Comparison of ENCODE assay signal across 1 cellular context in the genomic region with DNA sequence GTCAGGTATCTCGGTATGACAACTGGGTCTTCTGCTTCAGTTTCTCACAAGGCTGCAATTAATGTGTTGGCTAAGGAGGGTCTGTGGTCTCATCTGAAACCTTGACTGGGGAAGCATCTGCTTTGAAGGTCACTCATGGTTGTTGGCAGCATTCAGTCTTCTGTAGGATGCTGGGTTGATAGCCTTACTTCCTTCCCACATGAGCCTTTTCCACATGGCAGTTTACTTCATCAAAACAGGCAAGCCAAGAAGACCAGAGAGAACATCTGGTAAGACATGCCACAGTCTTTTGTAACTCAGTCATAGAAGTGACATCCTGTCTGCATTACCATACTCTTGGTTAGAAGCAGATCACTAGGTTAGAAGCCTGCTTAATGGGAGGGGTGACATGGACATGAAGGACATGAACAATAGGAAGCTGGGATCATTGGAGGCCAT.
TF ChIP-seq lines count a peak whose summit lies in the region.

No MANE protein-coding gene starts in this region.

TF ChIP-seq in K562, 482 proteins besides CTCF, POLR2A, EP300 and RAD21:
- no peak for TF ChIP-seq JUN (IDR thresholded peaks at IDR 0.05; ENCODE audit: borderline replicate concordance, low read depth, low read length)
- TF ChIP-seq JUN (CRISPR knock-in tag; IDR thresholded peaks at IDR 0.05; ENCODE audit: borderline replicate concordance): no peak
- no peak for TF ChIP-seq BCOR (IDR thresholded peaks at IDR 0.05)
- TF ChIP-seq HCFC1 (IDR thresholded peaks at IDR 0.05; ENCODE audit: low read depth, low read length): no peak
- TF ChIP-seq SAFB2 (IDR thresholded peaks at IDR 0.05; ENCODE audit: borderline replicate concordance, low read depth, low read length, severe bottlenecking): no peak
- no peak for TF ChIP-seq HLTF (IDR thresholded peaks at IDR 0.05)
- TF ChIP-seq SP2 (IDR thresholded peaks at IDR 0.05; ENCODE audit: extremely low read depth, low read depth, low read length, poor library complexity, severe bottlenecking): no peak
- TF ChIP-seq, protein P1, sequence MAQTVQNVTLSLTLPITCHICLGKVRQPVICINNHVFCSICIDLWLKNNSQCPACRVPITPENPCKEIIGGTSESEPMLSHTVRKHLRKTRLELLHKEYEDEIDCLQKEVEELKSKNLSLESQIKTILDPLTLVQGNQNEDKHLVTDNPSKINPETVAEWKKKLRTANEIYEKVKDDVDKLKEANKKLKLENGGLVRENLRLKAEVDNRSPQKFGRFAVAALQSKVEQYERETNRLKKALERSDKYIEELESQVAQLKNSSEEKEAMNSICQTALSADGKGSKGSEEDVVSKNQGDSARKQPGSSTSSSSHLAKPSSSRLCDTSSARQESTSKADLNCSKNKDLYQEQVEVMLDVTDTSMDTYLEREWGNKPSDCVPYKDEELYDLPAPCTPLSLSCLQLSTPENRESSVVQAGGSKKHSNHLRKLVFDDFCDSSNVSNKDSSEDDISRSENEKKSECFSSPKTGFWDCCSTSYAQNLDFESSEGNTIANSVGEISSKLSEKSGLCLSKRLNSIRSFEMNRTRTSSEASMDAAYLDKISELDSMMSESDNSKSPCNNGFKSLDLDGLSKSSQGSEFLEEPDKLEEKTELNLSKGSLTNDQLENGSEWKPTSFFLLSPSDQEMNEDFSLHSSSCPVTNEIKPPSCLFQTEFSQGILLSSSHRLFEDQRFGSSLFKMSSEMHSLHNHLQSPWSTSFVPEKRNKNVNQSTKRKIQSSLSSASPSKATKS (CRISPR knock-in tag; IDR thresholded peaks at IDR 0.05): no peak
- TF ChIP-seq, protein P2, sequence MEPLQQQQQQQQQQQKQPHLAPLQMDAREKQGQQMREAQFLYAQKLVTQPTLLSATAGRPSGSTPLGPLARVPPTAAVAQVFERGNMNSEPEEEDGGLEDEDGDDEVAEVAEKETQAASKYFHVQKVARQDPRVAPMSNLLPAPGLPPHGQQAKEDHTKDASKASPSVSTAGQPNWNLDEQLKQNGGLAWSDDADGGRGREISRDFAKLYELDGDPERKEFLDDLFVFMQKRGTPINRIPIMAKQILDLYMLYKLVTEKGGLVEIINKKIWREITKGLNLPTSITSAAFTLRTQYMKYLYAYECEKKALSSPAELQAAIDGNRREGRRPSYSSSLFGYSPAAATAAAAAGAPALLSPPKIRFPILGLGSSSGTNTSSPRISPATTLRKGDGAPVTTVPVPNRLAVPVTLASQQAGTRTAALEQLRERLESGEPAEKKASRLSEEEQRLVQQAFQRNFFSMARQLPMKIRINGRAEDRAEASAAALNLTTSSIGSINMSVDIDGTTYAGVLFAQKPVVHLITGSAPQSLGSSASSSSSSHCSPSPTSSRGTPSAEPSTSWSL (CRISPR knock-in tag; IDR thresholded peaks at IDR 0.05; ENCODE audit: borderline replicate concordance): no peak
- TF ChIP-seq, protein P3, sequence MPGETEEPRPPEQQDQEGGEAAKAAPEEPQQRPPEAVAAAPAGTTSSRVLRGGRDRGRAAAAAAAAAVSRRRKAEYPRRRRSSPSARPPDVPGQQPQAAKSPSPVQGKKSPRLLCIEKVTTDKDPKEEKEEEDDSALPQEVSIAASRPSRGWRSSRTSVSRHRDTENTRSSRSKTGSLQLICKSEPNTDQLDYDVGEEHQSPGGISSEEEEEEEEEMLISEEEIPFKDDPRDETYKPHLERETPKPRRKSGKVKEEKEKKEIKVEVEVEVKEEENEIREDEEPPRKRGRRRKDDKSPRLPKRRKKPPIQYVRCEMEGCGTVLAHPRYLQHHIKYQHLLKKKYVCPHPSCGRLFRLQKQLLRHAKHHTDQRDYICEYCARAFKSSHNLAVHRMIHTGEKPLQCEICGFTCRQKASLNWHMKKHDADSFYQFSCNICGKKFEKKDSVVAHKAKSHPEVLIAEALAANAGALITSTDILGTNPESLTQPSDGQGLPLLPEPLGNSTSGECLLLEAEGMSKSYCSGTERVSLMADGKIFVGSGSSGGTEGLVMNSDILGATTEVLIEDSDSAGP (CRISPR knock-in tag; IDR thresholded peaks at IDR 0.05): no peak
- TF ChIP-seq FOXJ3 (CRISPR knock-in tag; IDR thresholded peaks at IDR 0.05): no peak
- TF ChIP-seq, protein P4, sequence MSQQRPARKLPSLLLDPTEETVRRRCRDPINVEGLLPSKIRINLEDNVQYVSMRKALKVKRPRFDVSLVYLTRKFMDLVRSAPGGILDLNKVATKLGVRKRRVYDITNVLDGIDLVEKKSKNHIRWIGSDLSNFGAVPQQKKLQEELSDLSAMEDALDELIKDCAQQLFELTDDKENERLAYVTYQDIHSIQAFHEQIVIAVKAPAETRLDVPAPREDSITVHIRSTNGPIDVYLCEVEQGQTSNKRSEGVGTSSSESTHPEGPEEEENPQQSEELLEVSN (IDR thresholded peaks at IDR 0.05; ENCODE audit: borderline replicate concordance in 1 of 2, extremely low read depth in 1 of 2, insufficient read depth in 1 of 2, insufficient read length in 1 of 2, low read depth in 1 of 2, low read length in 1 of 2, poor library complexity in 1 of 2, severe bottlenecking in 1 of 2): no peak
- TF ChIP-seq SNIP1 (IDR thresholded peaks at IDR 0.05; ENCODE audit: low read depth): no peak
- TF ChIP-seq, protein P5, sequence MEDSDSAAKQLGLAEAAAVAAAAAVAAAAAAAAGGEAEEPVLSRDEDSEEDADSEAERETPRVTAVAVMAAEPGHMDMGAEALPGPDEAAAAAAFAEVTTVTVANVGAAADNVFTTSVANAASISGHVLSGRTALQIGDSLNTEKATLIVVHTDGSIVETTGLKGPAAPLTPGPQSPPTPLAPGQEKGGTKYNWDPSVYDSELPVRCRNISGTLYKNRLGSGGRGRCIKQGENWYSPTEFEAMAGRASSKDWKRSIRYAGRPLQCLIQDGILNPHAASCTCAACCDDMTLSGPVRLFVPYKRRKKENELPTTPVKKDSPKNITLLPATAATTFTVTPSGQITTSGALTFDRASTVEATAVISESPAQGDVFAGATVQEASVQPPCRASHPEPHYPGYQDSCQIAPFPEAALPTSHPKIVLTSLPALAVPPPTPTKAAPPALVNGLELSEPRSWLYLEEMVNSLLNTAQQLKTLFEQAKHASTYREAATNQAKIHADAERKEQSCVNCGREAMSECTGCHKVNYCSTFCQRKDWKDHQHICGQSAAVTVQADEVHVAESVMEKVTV (CRISPR knock-in tag; IDR thresholded peaks at IDR 0.05): no peak
- TF ChIP-seq CGGBP1 (CRISPR knock-in tag; IDR thresholded peaks at IDR 0.05): no peak
TF ChIP-seq in K562: peak in this region for 0.
